ENCODE assay signal across 33 cellular contexts in the genomic region with DNA sequence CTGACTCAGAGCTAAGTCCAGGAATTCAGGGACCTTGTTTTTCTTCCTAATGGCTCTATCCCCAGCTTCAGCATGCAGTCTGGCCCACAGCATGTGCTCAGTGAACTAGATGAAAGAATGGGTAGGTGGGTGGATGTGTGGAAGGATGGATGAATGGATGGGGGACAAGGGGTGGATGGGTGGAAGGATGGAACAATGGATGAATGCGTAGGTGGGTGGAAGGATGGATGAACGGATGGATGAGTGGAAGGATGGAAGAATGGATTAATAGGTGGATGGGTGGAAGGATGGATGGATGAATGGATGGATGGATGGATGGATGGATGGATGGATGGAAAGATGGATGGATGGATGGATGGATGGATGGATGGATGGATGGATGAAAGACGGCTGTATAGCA.
"Had no signal": no experiment of that assay in that cellular context is flagged by ENCODE, and none has a peak within 500 bp of the region (broad histone marks: within the 10 kb centered on the region; RNA-seq: fewer than 3 reads in every experiment).

No MANE protein-coding gene starts in this region.

- H3K27me3 ChIP-seq: brain microvascular endothelial cell had no signal

- H3K36me3 Mint-ChIP-seq: activated naive CD8-positive, alpha-beta T cell had no signal

- H3K4me3 ChIP-seq: gastrocnemius medialis, heart left ventricle had no signal

- ATAC-seq: activated CD4-positive, CD25-positive, alpha-beta regulatory T cell treated with anti-CD3 and anti-CD28 coated beads, Interleukin-2, amount 50 U/mL, for 24 hours; activated CD8-positive, alpha-beta T cell treated with anti-CD3 and anti-CD28 coated beads for 36 hours; activated T-cell treated with anti-CD3 and anti-CD28 coated beads, Interleukin-2, amount 50 U/mL, for 4 hours; activated T-helper 17 cell treated with anti-CD3 and anti-CD28 coated beads, Interleukin-2, amount 50 U/mL, for 72 hours; esophagus mucosa; gastrocnemius medialis; heart left ventricle; T-helper 17 cell had no signal

- H3K4me1 Mint-ChIP-seq: activated T-helper 17 cell treated with anti-CD3 and anti-CD28 coated beads, Interleukin-2, amount 50 U/mL, for 72 hours had no signal

- H3K36me3 ChIP-seq: brain microvascular endothelial cell, gastrocnemius medialis, heart left ventricle, WERI-Rb-1 had no signal

- FAIRE-seq: astrocyte, bronchial epithelial cell, colon had no signal

- H3K27ac ChIP-seq: brain microvascular endothelial cell, gastrocnemius medialis, heart left ventricle, WERI-Rb-1 had no signal

- H3K27ac Mint-ChIP-seq: activated B cell treated with CpG ODN at 0.5 μM for 24 hours; activated CD8-positive, alpha-beta T cell treated with anti-CD3 and anti-CD28 coated beads for 36 hours; activated naive CD8-positive, alpha-beta T cell; activated T-helper 17 cell treated with anti-CD3 and anti-CD28 coated beads, Interleukin-2, amount 50 U/mL, for 72 hours; T-helper 17 cell; T-helper 2 cell treated with Interferon-gamma antibody and Interleukin-4, amounts not matched to agents 5 μg/mL and 100 μg/mL, for 36 hours had no signal

- H3K9me3 Mint-ChIP-seq: activated T-cell treated with anti-CD3 and anti-CD28 coated beads, Interleukin-2, amount 50 U/mL, for 4 hours; activated T-helper 17 cell treated with anti-CD3 and anti-CD28 coated beads, Interleukin-2, amount 50 U/mL, for 72 hours had no signal

- H3K4me3 Mint-ChIP-seq: activated B cell treated with CpG ODN at 0.5 μM for 24 hours; activated CD8-positive, alpha-beta T cell treated with anti-CD3 and anti-CD28 coated beads for 36 hours; activated naive CD8-positive, alpha-beta T cell; activated T-cell treated with anti-CD3 and anti-CD28 coated beads, Interleukin-2, amount 50 U/mL, for 4 hours; activated T-helper 17 cell treated with anti-CD3 and anti-CD28 coated beads, Interleukin-2, amount 50 U/mL, for 72 hours; T-helper 17 cell; T-helper 2 cell treated with Interferon-gamma antibody and Interleukin-4, amounts not matched to agents 5 μg/mL and 100 μg/mL, for 36 hours had no signal

- DNase-seq: activated B cell treated with CpG ODN at 0.5 μM for 24 hours; activated CD4-positive, alpha-beta T cell treated with anti-CD3 and anti-CD28 coated beads for 48 hours; activated CD4-positive, alpha-beta T cell treated with anti-CD3 and anti-CD28 coated beads, Interleukin-2, amount 50 U/mL, for 1 hour; activated CD4-positive, alpha-beta T cell treated with anti-CD3 and anti-CD28 coated beads, Interleukin-2, amount 50 U/mL, for 48 hours; activated CD8-positive, alpha-beta memory T cell treated with anti-CD3 and anti-CD28 coated beads for 24 hours; activated CD8-positive, alpha-beta T cell treated with anti-CD3 and anti-CD28 coated beads for 36 hours; activated effector memory CD4-positive, alpha-beta T cell treated with Interleukin-2 at 50 U/mL for 16 hours; activated gamma-delta T cell treated with Interleukin-2 at 50 U/mL for 16 hours; activated naive CD4-positive, alpha-beta T cell treated with anti-CD3 and anti-CD28 coated beads, Interleukin-2, amount 50 U/mL, for 16 hours; activated naive CD4-positive, alpha-beta T cell treated with Interleukin-2 at 50 U/mL for 16 hours; activated T-cell treated with anti-CD3 and anti-CD28 coated beads, Interleukin-2, amount 50 U/mL, for 4 hours; amniotic stem cell; anterior cingulate cortex; brain microvascular endothelial cell; cortex of kidney; dermis blood vessel endothelial cell; effector CD4-positive, alpha-beta T cell; foreskin fibroblast; gastrocnemius medialis; glutamatergic neuron; heart left ventricle; T-helper 1 cell; T-helper 17 cell; T1000; WERI-Rb-1 had no signal

- H3K9me3 ChIP-seq: gastrocnemius medialis, heart left ventricle had no signal

- H3K4me1 ChIP-seq: gastrocnemius medialis, heart left ventricle had no signal
